Comparison of ENCODE assay signal across 12 cellular contexts in the genomic region with DNA sequence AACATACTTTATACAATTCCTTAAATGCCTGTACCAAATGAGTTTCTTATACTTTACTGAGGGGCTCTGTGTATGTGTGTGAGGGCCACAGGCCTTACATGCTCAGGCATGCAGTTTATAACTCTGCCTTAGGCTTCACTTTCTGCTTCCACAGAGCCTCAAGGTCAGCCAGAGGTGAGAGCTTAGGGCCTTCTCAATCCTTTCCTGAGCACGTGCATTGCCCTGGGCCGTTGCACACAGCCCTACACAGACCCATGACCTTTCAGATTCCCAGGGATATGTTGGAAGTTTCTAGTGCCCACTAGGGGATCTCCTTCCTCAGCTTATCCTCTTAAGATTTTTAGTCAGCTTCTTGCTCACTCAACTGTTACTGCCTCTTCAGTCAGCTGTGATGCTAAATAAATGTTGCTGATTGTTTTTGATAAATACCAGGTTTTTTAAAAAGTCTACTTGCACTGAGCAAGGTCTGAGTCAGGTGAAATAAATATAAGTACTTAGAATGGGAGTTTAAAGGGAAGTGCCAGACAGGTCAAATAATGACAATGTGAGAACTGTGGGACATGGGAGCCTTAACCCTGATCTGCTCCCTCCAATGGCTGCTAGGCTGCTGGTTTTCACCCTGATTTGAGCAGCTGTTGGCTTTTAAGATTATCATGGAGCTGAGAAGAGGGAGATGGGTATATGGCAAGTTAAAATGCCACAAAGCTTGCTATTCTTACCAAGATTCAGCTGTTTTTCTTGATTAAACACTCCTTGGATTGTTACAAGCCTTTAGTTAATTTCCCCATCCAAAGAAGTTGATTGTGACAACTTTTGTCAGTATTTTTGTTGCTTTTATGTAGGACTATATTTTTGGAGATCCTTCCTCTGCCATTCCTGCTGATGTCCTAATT.
DNase-seq lines count a peak whose midpoint lies in the region; ATAC-seq and TF ChIP-seq lines count a peak whose summit lies in the region.
"Had no signal": no experiment of that assay in that cellular context is flagged by ENCODE, and none has a peak within 500 bp of the region (broad histone marks: within the 10 kb centered on the region; RNA-seq: fewer than 3 reads in every experiment).

No MANE protein-coding gene starts in this region.

- no peak overlapping the region; a peak in 1 of 7 replicates for H3K27ac Mint-ChIP-seq in H9
- H3K27ac Mint-ChIP-seq in T-helper 2 cell treated with Interferon-gamma antibody and Interleukin-4, amounts not matched to agents 5 μg/mL and 100 μg/mL, for 36 hours = no peak overlapping the region
- H3K27ac Mint-ChIP-seq: activated B cell treated with CpG ODN at 0.5 μM for 24 hours had no signal

- no peak overlapping the region for H2BK12ac ChIP-seq in H9 (ENCODE audit: insufficient read length, low read depth, low read length)

- H3K56ac ChIP-seq in H9 (ENCODE audit: insufficient read length, low read depth, low read length) = no peak overlapping the region

- H4K91ac ChIP-seq in H9 (ENCODE audit: insufficient read length, low read depth, low read length) = no peak overlapping the region

- ATAC-seq in HG02981 (IDR thresholded peaks at IDR 0.05; ENCODE audit: unreplicated experiment) = no peak

- POLR2A ChIA-PET in SK-N-SH (lab: Yijun Ruan, JAX) = no interaction called here

- peaks cover 0 to 7% (median 0%) of the 10 kb centered on the region in 3 experiments; a peak in 1 of 7 replicates for H3K36me3 Mint-ChIP-seq in H9 (ENCODE audit: insufficient read depth in 1 of 3, low read depth in 3 of 3)
- H3K36me3 Mint-ChIP-seq in T-helper 2 cell treated with Interferon-gamma antibody and Interleukin-4, amounts not matched to agents 5 μg/mL and 100 μg/mL, for 36 hours (ENCODE audit: low read depth) = no peaks in the 10 kb centered on the region

- no peak for TF ChIP-seq RAD21 in SK-N-SH (IDR thresholded peaks at IDR 0.05; ENCODE audit: low read length)

- H3K4me2 ChIP-seq in H9 (ENCODE audit: insufficient read depth, insufficient read length, low read length) = no peak overlapping the region
- H3K4me2 ChIP-seq in SK-N-SH = no peak overlapping the region

- H4K5ac ChIP-seq in H9 (ENCODE audit: insufficient read length, low read depth, low read length) = no peak overlapping the region

- H2AFZ ChIP-seq in H9 (ENCODE audit: low read length) = no peak overlapping the region
- peak overlapping the region; percentile 60; the same call in 1 of the 2 replicates for H2AFZ ChIP-seq in SK-N-SH (ENCODE audit: low read depth)

- peaks cover 2 to 6% of the 10 kb centered on the region in 2 experiments; a peak in 3 of 4 replicates for H3K4me1 Mint-ChIP-seq in H9
- no peaks in the 10 kb centered on the region for H3K4me1 Mint-ChIP-seq in T-helper 2 cell treated with Interferon-gamma antibody and Interleukin-4, amounts not matched to agents 5 μg/mL and 100 μg/mL, for 36 hours (ENCODE audit: low read depth)
- H3K4me1 Mint-ChIP-seq: activated B cell treated with CpG ODN at 0.5 μM for 24 hours had no signal

- no peak overlapping the region for H3K4me3 ChIP-seq in SK-N-SH (ENCODE audit: low read depth in 2 of 2, low read length in 1 of 2)

- H4K20me1 ChIP-seq in H9 (ENCODE audit: control insufficient read depth, insufficient read depth, insufficient read length) (no peaks in the 10 kb centered on the region), SK-N-SH (ENCODE audit: insufficient read depth) (no peaks in the 10 kb centered on the region)

- no peak overlapping the region for H2BK120ac ChIP-seq in H9 (ENCODE audit: low read depth, low read length, poor library complexity, severe bottlenecking)

- H3K79me1 ChIP-seq in H9 (ENCODE audit: insufficient read depth, low read depth, low read length, poor library complexity, severe bottlenecking) = no peaks in the 10 kb centered on the region

- H3K9me3 ChIP-seq in H9 (ENCODE audit: control insufficient read depth, low read depth, low read length) = no peaks in the 10 kb centered on the region
- no peaks in the 10 kb centered on the region for H3K9me3 ChIP-seq in SK-N-SH

- no peaks in the 10 kb centered on the region for H3K4me1 ChIP-seq in H9 (ENCODE audit: insufficient read depth, low read length)
- H3K4me1 ChIP-seq in SK-N-SH (ENCODE audit: control insufficient read depth in 1 of 2, insufficient read depth in 2 of 2, low read depth in 1 of 2, low read length in 1 of 2) = peaks cover 6 to 7% of the 10 kb centered on the region in 2 experiments; a peak in 3 of 4 replicates

- TF ChIP-seq CTCF in H9 (conservative IDR thresholded peaks at IDR 0.05) (peak; percentile 34; the same call in 2 of the 3 replicates), SK-N-SH (IDR thresholded peaks at IDR 0.05) (peak; percentile 31; the same call in 1 of the 2 replicates)

- no peak overlapping the region for H2AK5ac ChIP-seq in H9 (ENCODE audit: insufficient read length, low read length)

- H3K36me3 ChIP-seq in SK-N-SH (replicated peaks in 1 of 2; ENCODE audit: control insufficient read depth in 1 of 2, insufficient read depth in 2 of 2, low read length in 1 of 2) = no peaks in the 10 kb centered on the region

- no peaks in the 10 kb centered on the region for H3K9me2 ChIP-seq in SK-N-SH

- no peak overlapping the region for H3T11ph ChIP-seq in H9 (ENCODE audit: low read length)

- no peaks in the 10 kb centered on the region for H3K23me2 ChIP-seq in H9 (ENCODE audit: insufficient read length, low read depth, low read length, poor library complexity, severe bottlenecking)

- no peak overlapping the region for H3K14ac ChIP-seq in H9 (ENCODE audit: insufficient read depth, low read length)

- H3K4ac ChIP-seq in H9 (ENCODE audit: low read depth, low read length) = no peak overlapping the region

- peaks cover 3 to 7% of the 10 kb centered on the region in 2 experiments; a peak in 1 of 5 replicates for H3K9me3 Mint-ChIP-seq in H9
- H3K9me3 Mint-ChIP-seq in T-helper 2 cell treated with Interferon-gamma antibody and Interleukin-4, amounts not matched to agents 5 μg/mL and 100 μg/mL, for 36 hours = no peaks in the 10 kb centered on the region
- H3K9me3 Mint-ChIP-seq: activated B cell treated with CpG ODN at 0.5 μM for 24 hours had no signal

- no peak overlapping the region for H4K8ac ChIP-seq in H9 (replicated peaks; ENCODE audit: insufficient read length, low read depth, low read length)

- TF ChIP-seq EP300 in SK-N-SH (IDR thresholded peaks at IDR 0.05; ENCODE audit: borderline replicate concordance in 1 of 2, low read depth in 1 of 2, low read length in 1 of 2) = no peak

- H3F3A ChIP-seq in SK-N-SH (replicated peaks; ENCODE audit: insufficient read depth) = peaks cover 4% of the 10 kb centered on the region

- H2BK15ac ChIP-seq in H9 (ENCODE audit: low read depth, low read length) = no peak overlapping the region

- no peak overlapping the region for H2BK20ac ChIP-seq in H9 (ENCODE audit: low read depth, low read length, poor library complexity, severe bottlenecking)

- CTCF ChIA-PET in SK-N-SH (lab: Yijun Ruan, JAX) = interaction anchor here (1.7 to 2.2 kb wide), 2 partner anchors 131 to 700 kb away, joined by 5 to 12 read pairs; no protein-coding TSS in a partner anchor

- no peak overlapping the region for H3K23ac ChIP-seq in H9 (ENCODE audit: insufficient read length, low read depth, low read length)

- DNase-seq in H9 (peak; percentile 35), SK-N-SH (no peak), glomerular visceral epithelial cell (ENCODE audit: extremely low spot score) (peak; percentile 36), retina (peak; percentile 13), NCI-H1694 treated with DMSO at 0.1 percent for 48 hours (lab: John Stamatoyannopoulos, UW) (no peak), KBM-7 (no peak)
- no peak for DNase-seq in T-helper 2 cell treated with Interferon-gamma antibody and Interleukin-4, amounts not matched to agents 5 μg/mL and 100 μg/mL, for 36 hours (ENCODE audit: low spot score)
- DNase-seq: activated B cell treated with CpG ODN at 0.5 μM for 24 hours; central memory CD4-positive, alpha-beta T cell; H7; NCI-H1436 had no signal

- in situ Hi-C loops in KBM-7 (cut with MboI; ENCODE audit: low pct_unique_long_range_greater_than_20kb, low sequenced_read_pairs) = no loop called here

- H2BK5ac ChIP-seq in H9 (ENCODE audit: insufficient read length, low read length) = no peak overlapping the region

- no peaks in the 10 kb centered on the region for H3K27me3 Mint-ChIP-seq in H9 (ENCODE audit: low read depth)
- H3K27me3 Mint-ChIP-seq in T-helper 2 cell treated with Interferon-gamma antibody and Interleukin-4, amounts not matched to agents 5 μg/mL and 100 μg/mL, for 36 hours (ENCODE audit: low read depth) = peaks cover 3% of the 10 kb centered on the region
- H3K27me3 Mint-ChIP-seq: activated B cell treated with CpG ODN at 0.5 μM for 24 hours had no signal

- WGBS in H9 (ENCODE audit: extremely low coverage, insufficient read length, low lambda C conversion rate) = no CpG with 5 or more reads among the region's 2 CpGs
- WGBS in SK-N-SH (ENCODE audit: low lambda C conversion rate) = 43% methylated on average over 1 of the region's 2 CpGs

- H3K27ac ChIP-seq in H9 (ENCODE audit: insufficient read length, low read depth, low read length) (no peak overlapping the region), SK-N-SH (ENCODE audit: low read depth in 2 of 2, low read length in 1 of 2) (peak overlapping the region; percentile 28 to 62)

- no peaks in the 10 kb centered on the region for H3K27me3 ChIP-seq in H9 (ENCODE audit: insufficient read depth, low read length)
- H3K27me3 ChIP-seq in SK-N-SH (ENCODE audit: insufficient read depth) = no peaks in the 10 kb centered on the region

- H3K79me2 ChIP-seq in H9 (ENCODE audit: insufficient read depth, low read length) (no peaks in the 10 kb centered on the region), SK-N-SH (ENCODE audit: insufficient read depth) (no peaks in the 10 kb centered on the region)

- no peak overlapping the region for H3K9ac ChIP-seq in H9 (ENCODE audit: extremely low read depth, insufficient read length, low read length)
- no peak overlapping the region for H3K9ac ChIP-seq in SK-N-SH

- no peak overlapping the region for H3K18ac ChIP-seq in H9 (ENCODE audit: insufficient read length, low read depth, low read length)

- H3K4me3 Mint-ChIP-seq in H9 = no peak overlapping the region
- H3K4me3 Mint-ChIP-seq in T-helper 2 cell treated with Interferon-gamma antibody and Interleukin-4, amounts not matched to agents 5 μg/mL and 100 μg/mL, for 36 hours = no peak overlapping the region
- H3K4me3 Mint-ChIP-seq: activated B cell treated with CpG ODN at 0.5 μM for 24 hours had no signal

TF ChIP-seq in SK-N-SH, 30 proteins besides CTCF, POLR2A, EP300 and RAD21:
- no peak for TF ChIP-seq RFX5 (IDR thresholded peaks at IDR 0.05; ENCODE audit: low read length)
- no peak for TF ChIP-seq EZH2phosphoT487 (IDR thresholded peaks at IDR 0.05; ENCODE audit: borderline replicate concordance, low read depth)

Comparison
In these comparisons a context has a peak if more than half of its experiments do, and no peak if none do; other contexts are left out.
1. DNase-seq: peak in H9 (single experiment), glomerular visceral epithelial cell (single experiment) and retina (single experiment); none in SK-N-SH (single experiment), NCI-H1694 treated with DMSO at 0.1 percent for 48 hours (single experiment), T-helper 2 cell treated with Interferon-gamma antibody and Interleukin-4, amounts not matched to agents 5 μg/mL and 100 μg/mL, for 36 hours (single experiment) and KBM-7 (single experiment).